Comparison of ENCODE assay signal across 19 cellular contexts in the genomic region with DNA sequence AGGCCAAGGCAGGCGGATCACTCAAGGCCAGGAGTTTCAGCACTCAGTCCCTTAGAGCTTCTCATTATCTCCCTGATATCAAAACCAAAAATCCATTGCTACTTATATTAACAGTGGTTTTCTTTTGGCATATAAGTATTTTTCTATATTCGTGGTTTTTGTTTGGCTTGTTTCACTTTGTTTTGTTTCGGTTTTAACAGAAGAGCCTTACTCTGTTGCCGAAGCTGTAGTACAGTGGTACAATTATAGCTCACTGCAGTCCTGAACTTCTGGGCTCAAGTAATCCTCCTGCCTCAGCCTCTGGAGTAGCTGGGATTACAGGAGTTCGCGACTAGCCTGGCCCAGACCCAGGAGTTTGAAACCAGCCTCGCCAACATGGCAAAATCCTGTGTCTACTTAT.
"Had no signal": no experiment of that assay in that cellular context is flagged by ENCODE, and none has a peak within 500 bp of the region (broad histone marks: within the 10 kb centered on the region; RNA-seq: fewer than 3 reads in every experiment).

No MANE protein-coding gene starts in this region.

- H3K9me3 ChIP-seq: SK-N-SH had no signal

- H3K4me2 ChIP-seq: SK-N-SH had no signal

- H3K27ac ChIP-seq: HL-60, RWPE1 had no signal

- H3K9ac ChIP-seq: SK-N-SH had no signal

- H3K4me3 ChIP-seq: K562 had no signal

- ATAC-seq: K562, Panc1, T-cell had no signal

- DNase-seq: NCI-H1092, NCI-H1417 treated with DMSO at 0.1 percent for 48 hours, NCI-H146, NCI-H1694 treated with DMSO at 0.1 percent for 48 hours, NCI-H1930, NCI-H2081, NCI-H2107, NCI-H2227 treated with DMSO at 0.1 percent for 48 hours, NCI-H524, NCI-H526 treated with DMSO at 0.1 percent for 48 hours, NCI-H748 treated with DMSO at 0.1 percent for 48 hours, SHP77, SK-N-SH, SW 1271, T-cell had no signal

- H3K9me2 ChIP-seq: SK-N-SH had no signal
